In genomic region chr4:163165217-163166017, GRCh38 we compare ENCODE assay signal across 8 cellular contexts. TPM values are rescaled to one million over a fixed set of nuclear protein-coding genes. Genes with fewer than 3 reads are reported as not detected.
A peak's percentile ranks its signal among the peaks of the same experiment; 100 is the strongest.
DNase-seq lines count a peak whose midpoint lies in the region; ATAC-seq and TF ChIP-seq lines count a peak whose summit lies in the region.

No MANE protein-coding gene starts in this region.

- H2BK5ac ChIP-seq in IMR-90 (ENCODE audit: low read depth, low read length, poor library complexity, severe bottlenecking) (peak overlapping the region; percentile 55), mesendoderm (ENCODE audit: low read length) (no peak overlapping the region)

- H2AK9ac ChIP-seq in IMR-90 (replicated peaks; ENCODE audit: low read depth, low read length, poor library complexity), result peak overlapping the region; percentile 46

- 17% methylated on average over 1 of the region's 7 CpGs; no CpG with 5 or more reads in 1 of the 2 experiments for WGBS in IMR-90 (ENCODE audit: extremely low coverage in 2 of 2, insufficient read length in 1 of 2), 2 experiments
- WGBS in mesendoderm (ENCODE audit: extremely low coverage, insufficient coverage, low lambda C conversion rate), result no CpG with 5 or more reads among the region's 7 CpGs

- H2BK15ac ChIP-seq in IMR-90 (ENCODE audit: low read depth, low read length), result no peak overlapping the region
- H2BK15ac ChIP-seq in mesendoderm (replicated peaks; ENCODE audit: low read depth), result no peak overlapping the region

- CTCF ChIA-PET in IMR-90 (lab: Yijun Ruan, JAX) (no interaction called here), GM10248 (lab: Yijun Ruan, JAX) (interaction anchor here (1.0 kb wide), 1 partner anchor 58 kb away, joined by 3 read pairs; no protein-coding TSS in a partner anchor)

- H3K14ac ChIP-seq in IMR-90 (replicated peaks; ENCODE audit: low read depth, low read length), result no peak overlapping the region

- H3K27me3 ChIP-seq in IMR-90 (ENCODE audit: control insufficient read depth, insufficient read depth, low read length) (no peaks in the 10 kb centered on the region), mesendoderm (ENCODE audit: insufficient read depth, low read length, poor library complexity) (no peaks in the 10 kb centered on the region)

- peak overlapping the region; percentile 91 to 98 (median 96) for H3K27ac Mint-ChIP-seq in CD14-positive monocyte
- peak overlapping the region; percentile 16 to 99 (median 83) for H3K27ac Mint-ChIP-seq in brain

- 0 out of 2 replicates have a peak, but pooled peaks cover 3% of the 10 kb centered on the region for H3K9me1 ChIP-seq in IMR-90 (ENCODE audit: insufficient read depth, low read length)

- H3K4me1 Mint-ChIP-seq in CD14-positive monocyte (peaks cover 25% of the 10 kb centered on the region), brain (peaks cover 64% of the 10 kb centered on the region)

- in situ Hi-C loops in IMR-90 (cut with MboI; ENCODE audit: low sequenced_read_pairs), result loop anchor here (25.0 kb wide), 1 partner anchor 347 kb away; no protein-coding TSS in a partner anchor

- no peak overlapping the region; the same call in 1 of the 2 replicates for H3K18ac ChIP-seq in IMR-90 (ENCODE audit: low read depth, low read length)
- H3K18ac ChIP-seq in mesendoderm (ENCODE audit: low read length), result no peak overlapping the region

- peak overlapping the region; percentile 99 for H3K4me2 ChIP-seq in IMR-90 (ENCODE audit: low read depth, low read length)
- peak overlapping the region; percentile 76 for H3K4me2 ChIP-seq in mesendoderm (ENCODE audit: low read length)

- dilution Hi-C loops in IMR-90 (cut with HindIII; ENCODE audit: low sequenced_read_pairs, unreplicated experiment), result no loop called here

- H3K23ac ChIP-seq in IMR-90 (ENCODE audit: low read depth, low read length) (peak overlapping the region; percentile 37), mesendoderm (ENCODE audit: low read length) (no peak overlapping the region)

- no peak for TF ChIP-seq CTCF in CD14-positive monocyte (IDR thresholded peaks at IDR 0.05)
- no peak for TF ChIP-seq CTCF in IMR-90 (conservative IDR thresholded peaks at IDR 0.05; ENCODE audit: low read depth, low read length)
- TF ChIP-seq CTCF in brain (conservative IDR thresholded peaks at IDR 0.05), result no peak
- TF ChIP-seq CTCF in GM10248 (IDR thresholded peaks at IDR 0.05; ENCODE audit: control extremely low read depth, extremely low read depth, low read depth, missing control alignments), result no peak

- peak overlapping the region; percentile 74 for H3K4me3 ChIP-seq in IMR-90 (ENCODE audit: insufficient read depth, low read depth, low read length)
- peak overlapping the region; percentile 50 for H3K4me3 ChIP-seq in mesendoderm (ENCODE audit: low read length)

- BruUV-seq in IMR-90 (replicated peaks; lab: Mats Ljungman, UMichigan), result no TSS peak

- H2AK5ac ChIP-seq in IMR-90 (ENCODE audit: low read depth, low read length), result 0 out of 2 replicates have a peak overlapping the region, but pooled peaks have one; percentile 16
- no peak overlapping the region for H2AK5ac ChIP-seq in mesendoderm (ENCODE audit: low read length)

- H3K56ac ChIP-seq in IMR-90 (ENCODE audit: extremely low read depth, insufficient read depth, low read length), result peak overlapping the region; percentile 33; the same call in 1 of the 2 replicates
- H3K56ac ChIP-seq in mesendoderm (ENCODE audit: low read length), result peak overlapping the region; percentile 86

- POLR2A ChIA-PET in IMR-90 (lab: Charles Lee; ENCODE audit: unreplicated experiment), result no interaction called here
- POLR2A ChIA-PET in GM10248 (lab: Yijun Ruan, JAX), result no interaction called here

- H4K5ac ChIP-seq in IMR-90 (ENCODE audit: low read depth, low read length), result no peak overlapping the region
- no peak overlapping the region for H4K5ac ChIP-seq in mesendoderm (ENCODE audit: low read length)

- H3K79me1 ChIP-seq in IMR-90 (ENCODE audit: low read depth in 1 of 2, low read length in 2 of 2), result peaks cover 0 to 21% of the 10 kb centered on the region in 2 experiments; a peak in 3 of 4 replicates
- H3K79me1 ChIP-seq in mesendoderm (ENCODE audit: low read length), result peaks cover 9% of the 10 kb centered on the region

- ATAC-seq in IMR-90 (ENCODE audit: low read depth) (no peak), HG02884 (IDR thresholded peaks at IDR 0.05; ENCODE audit: unreplicated experiment) (no peak)

- H3K9ac ChIP-seq in IMR-90 (ENCODE audit: low read depth, low read length), result peak overlapping the region; percentile 97
- H3K9ac ChIP-seq in mesendoderm (ENCODE audit: low read length), result peak overlapping the region; percentile 85

- no peak for TF ChIP-seq POLR2A in IMR-90 (IDR thresholded peaks at IDR 0.05; ENCODE audit: low read depth, low read length)

- no peaks in the 10 kb centered on the region; the same call in 1 of the 2 replicates for H4K20me1 ChIP-seq in IMR-90 (ENCODE audit: insufficient read depth, low read length)

- DNase-seq in CD14-positive monocyte (ENCODE audit: low spot score) (no peak), IMR-90 (peak; percentile 34), mesendoderm (no peak), NCI-H1105 treated with DMSO at 0.1 percent for 48 hours (lab: John Stamatoyannopoulos, UW) (no peak), GM10248 (ENCODE audit: extremely low spot score) (no peak), DMS153 (lab: John Stamatoyannopoulos, UW) (no peak)

- peaks cover 40% of the 10 kb centered on the region for H3K79me2 ChIP-seq in mesendoderm (ENCODE audit: control insufficient read depth, insufficient read depth, low read length)

- H2BK120ac ChIP-seq in IMR-90 (ENCODE audit: low read depth, low read length) (no peak overlapping the region), mesendoderm (ENCODE audit: low read depth, low read length) (no peak overlapping the region)

- H3K9me3 Mint-ChIP-seq in CD14-positive monocyte, result no peaks in the 10 kb centered on the region
- peaks cover 0 to 9% (median 3%) of the 10 kb centered on the region in 5 experiments for H3K9me3 Mint-ChIP-seq in brain

- H3K36me3 ChIP-seq in IMR-90 (ENCODE audit: control insufficient read depth, insufficient read depth, low read length), result no peaks in the 10 kb centered on the region
- H3K36me3 ChIP-seq in mesendoderm (ENCODE audit: control insufficient read depth, insufficient read depth, low read length), result no peaks in the 10 kb centered on the region

- H3K4ac ChIP-seq in IMR-90 (ENCODE audit: low read depth, low read length) (peak overlapping the region; percentile 3; the same call in 1 of the 2 replicates), mesendoderm (ENCODE audit: low read depth, low read length) (no peak overlapping the region)

- no peaks in the 10 kb centered on the region for H3K9me3 ChIP-seq in IMR-90 (ENCODE audit: control insufficient read depth, insufficient read depth, low read length)

- no peak for TF ChIP-seq RAD21 in IMR-90 (IDR thresholded peaks at IDR 0.05; ENCODE audit: low read length)

- H3K36me3 Mint-ChIP-seq in CD14-positive monocyte, result peaks cover 22 to 24% of the 10 kb centered on the region in 2 donors
- peaks cover 35% of the 10 kb centered on the region for H3K36me3 Mint-ChIP-seq in brain

- H4K91ac ChIP-seq in IMR-90 (ENCODE audit: insufficient read depth, low read depth, low read length), result peak overlapping the region; percentile 27; the same call in 1 of the 2 replicates

- H4K8ac ChIP-seq in IMR-90 (ENCODE audit: low read depth in 2 of 2, low read length in 2 of 2) (no peak overlapping the region), mesendoderm (ENCODE audit: low read depth, low read length) (no peak overlapping the region)

- no peak overlapping the region for H2BK20ac ChIP-seq in IMR-90 (ENCODE audit: low read depth, low read length)

- H2AFZ ChIP-seq in IMR-90 (replicated peaks; ENCODE audit: low read length, poor library complexity), result no peak overlapping the region

- H3K4me1 ChIP-seq in IMR-90 (ENCODE audit: control insufficient read depth, insufficient read depth, low read length) (peaks cover 2% of the 10 kb centered on the region; the same call in 1 of the 2 replicates), mesendoderm (ENCODE audit: control insufficient read depth, low read depth, low read length) (peaks cover 2% of the 10 kb centered on the region)

- intact Hi-C loops in CD14-positive monocyte (cut with micrococcal nuclease), result loop anchor here in 1 of 2 donors (10.0 kb wide), 1 partner anchor 389 kb away; no protein-coding TSS in a partner anchor
- intact Hi-C loops in IMR-90 (cut with micrococcal nuclease), result loop anchor here (5.0 to 10.0 kb wide), 3 partner anchors 43 to 379 kb away; partner anchors contain the start of gene NPY1R

- H3K27ac ChIP-seq in IMR-90 (ENCODE audit: insufficient read depth, low read length), result 0 out of 2 replicates have a peak overlapping the region, but pooled peaks have one; percentile 13
- H3K27ac ChIP-seq in mesendoderm (ENCODE audit: low read depth, low read length), result no peak overlapping the region

- peaks cover 2 to 6% (median 2%) of the 10 kb centered on the region in 3 donors for H3K27me3 Mint-ChIP-seq in CD14-positive monocyte (ENCODE audit: low read depth in 3 of 3)
- peaks cover 9% of the 10 kb centered on the region for H3K27me3 Mint-ChIP-seq in brain

- H3K4me3 Mint-ChIP-seq in CD14-positive monocyte, result peak overlapping the region; percentile 91 to 95
- H3K4me3 Mint-ChIP-seq in brain, result peak overlapping the region; percentile 87 to 93 (median 87)

TF ChIP-seq in IMR-90, 13 proteins besides CTCF, POLR2A, EP300 and RAD21:
- TF ChIP-seq BHLHE40 (IDR thresholded peaks at IDR 0.05; ENCODE audit: low read depth, low read length) (no peak), MAFK (IDR thresholded peaks at IDR 0.05; ENCODE audit: low read depth, low read length) (no peak), MXI1 (IDR thresholded peaks at IDR 0.05; ENCODE audit: borderline replicate concordance, low read depth, low read length) (peak; percentile 49; the same call in 1 of the 2 replicates), CHD1 (IDR thresholded peaks at IDR 0.05; ENCODE audit: low read depth, low read length) (no peak)

RNA-seq across cellular contexts. Expression of gene NAF1, which starts 1.3 kb away (rescaled TPM):
- 1 to 10 TPM; 1.3 to 2.6 TPM for polyA plus RNA-seq in CD14-positive monocyte
- total RNA-seq in IMR-90 (2012; rRNA removed), result 3.6 and 6.4 TPM in 2 replicates
- polyA plus RNA-seq in IMR-90 (2012; rRNA removed), result 7.4 and 8.2 TPM in 2 replicates
- polyA plus RNA-seq in IMR-90 (2012; cell fraction: cytosol; rRNA removed), result 6.1 and 6.4 TPM in 2 replicates
- 8.5 and 17.0 TPM in 2 replicates for polyA plus RNA-seq in IMR-90 (2012; cell fraction: nucleus; rRNA removed; ENCODE audit: low replicate concordance)
- polyA plus RNA-seq in brain (ENCODE audit: insufficient read depth, low read depth, low replicate concordance), result 4.3 TPM
- 32.9 TPM for polyA plus RNA-seq in mesendoderm (2013, experiment 1 of 2)
- 35.1 TPM for polyA plus RNA-seq in mesendoderm (2013, experiment 2 of 2)
